Comparison of ENCODE assay signal across 22 cellular contexts in genomic region chr10:95397747-95398146, GRCh38.
DNase-seq lines count a peak whose midpoint lies in the region; ATAC-seq, FAIRE-seq and TF ChIP-seq lines count a peak whose summit lies in the region.
"Had no signal": no experiment of that assay in that cellular context is flagged by ENCODE, and none has a peak within 500 bp of the region (broad histone marks: within the 10 kb centered on the region; RNA-seq: fewer than 3 reads in every experiment).

No MANE protein-coding gene starts in this region.

- H3K36me3 ChIP-seq in left ventricle myocardium inferior: peaks cover 99% of the 10 kb centered on the region
- H3K36me3 ChIP-seq in aorta (ENCODE audit: control insufficient read depth in 1 of 2, insufficient read depth in 2 of 2, low read length in 1 of 2): peaks cover 12 to 28% of the 10 kb centered on the region in 2 donors
- H3K36me3 ChIP-seq in kidney (ENCODE audit: control insufficient read depth in 1 of 2, insufficient read depth in 2 of 2, low read length in 2 of 2): peaks cover 6 to 17% of the 10 kb centered on the region in 2 donors

- H3K27me3 ChIP-seq in left ventricle myocardium inferior (ENCODE audit: low read depth) (no peaks in the 10 kb centered on the region), aorta (ENCODE audit: control insufficient read depth in 1 of 2, insufficient read depth in 2 of 2, low read length in 1 of 2) (no peaks in the 10 kb centered on the region)
- H3K27me3 ChIP-seq: pancreas had no signal

- WGBS in aorta, 2 donors: 49 to 54% methylated on average over 3 of the region's 3 CpGs

- no peaks in the 10 kb centered on the region for H3K9me3 ChIP-seq in left ventricle myocardium inferior (replicated peaks)
- H3K9me3 ChIP-seq in aorta (ENCODE audit: control insufficient read depth, low read length): no peaks in the 10 kb centered on the region
- H3K9me3 ChIP-seq in kidney (ENCODE audit: control insufficient read depth in 1 of 2, low read length in 2 of 2): no peaks in the 10 kb centered on the region
- H3K9me3 ChIP-seq: A549, pancreas had no signal

- FAIRE-seq in kidney (lab: Jason Lieb, UNC): no peak
- FAIRE-seq: A549, pancreas had no signal

- TF ChIP-seq CTCF in left ventricle myocardium inferior (IDR thresholded peaks at IDR 0.05; ENCODE audit: borderline replicate concordance): no peak
- TF ChIP-seq CTCF in epithelial cell of esophagus (IDR thresholded peaks at IDR 0.05; ENCODE audit: insufficient read depth, low read depth, low read length, missing control alignments): no peak
- TF ChIP-seq CTCF in kidney (IDR thresholded peaks at IDR 0.05; ENCODE audit: borderline replicate concordance, extremely low read depth, insufficient read depth): no peak

- intact Hi-C loops in left ventricle myocardium inferior (cut with micrococcal nuclease) (no loop called here), Right ventricle myocardium superior (cut with DNase I) (no loop called here), aorta (cut with DNase I) (no loop called here), kidney (cut with DNase I) (no loop called here)

- H3K27ac ChIP-seq in left ventricle myocardium inferior (replicated peaks) (peak overlapping the region; percentile 97), aorta (ENCODE audit: low read depth in 1 of 2, low read length in 2 of 2) (peak overlapping the region; percentile 15 to 68), kidney (ENCODE audit: low read depth in 2 of 2, low read length in 2 of 2) (no peak overlapping the region)
- H3K27ac ChIP-seq: A549, pancreas, skin epidermis had no signal

- H3K4me1 ChIP-seq in left ventricle myocardium inferior (peaks cover 99% of the 10 kb centered on the region), aorta (ENCODE audit: control insufficient read depth in 1 of 2, insufficient read depth in 2 of 2, low read length in 2 of 2) (peaks cover 3 to 6% of the 10 kb centered on the region in 2 donors), kidney (ENCODE audit: control insufficient read depth in 1 of 2, insufficient read depth in 1 of 2, low read depth in 1 of 2, low read length in 2 of 2) (peaks cover 0 to 2% of the 10 kb centered on the region in 2 donors)

- no peak overlapping the region for H3K4me3 ChIP-seq in left ventricle myocardium inferior
- H3K4me3 ChIP-seq in epithelial cell of esophagus (ENCODE audit: low read length): no peak overlapping the region
- no peak overlapping the region for H3K4me3 ChIP-seq in aorta (ENCODE audit: low read length in 2 of 2)
- H3K4me3 ChIP-seq in kidney (ENCODE audit: low read length in 2 of 2): no peak overlapping the region
- H3K4me3 ChIP-seq: A549, GM23338, lung, pancreas, skin epidermis had no signal

- ATAC-seq in Right ventricle myocardium superior (ENCODE audit: poor library complexity) (no peak), aorta (ENCODE audit: low FRiP score) (no peak)
- ATAC-seq: A549; activated CD4-positive, CD25-positive, alpha-beta regulatory T cell treated with anti-CD3 and anti-CD28 coated beads, Interleukin-2, amount 50 U/mL, for 24 hours; activated naive CD8-positive, alpha-beta T cell treated with anti-CD3 and anti-CD28 coated beads, Interleukin-2, amount 50 U/mL, for 24 hours; GM23338; pancreas; T-helper 17 cell had no signal

- DNase-seq in left ventricle myocardium inferior: no peak
- DNase-seq in Right ventricle myocardium superior: no peak
- peak; percentile 10 for DNase-seq in RKO (ENCODE audit: low spot score)
- peak; percentile 19 for DNase-seq in epithelial cell of esophagus (ENCODE audit: low read depth)
- no peak for DNase-seq in aorta
- DNase-seq in effector CD4-positive, alpha-beta T cell: no peak
- no peak for DNase-seq in kidney
- DNase-seq in D341Med (ENCODE audit: low spot score): no peak
- DNase-seq: activated naive CD8-positive, alpha-beta T cell treated with anti-CD3 and anti-CD28 coated beads, Interleukin-2, amount 50 U/mL, for 24 hours; C1 segment of cervical spinal cord; GF-D8; NCI-H2029 treated with DMSO at 0.1 percent for 48 hours; NCI-H446 treated with DMSO at 0.1 percent for 48 hours; pancreas; SHP77 treated with DMSO at 0.1 percent for 48 hours; stimulated activated CD4-positive, alpha-beta T cell treated with anti-CD3 and anti-CD28 coated beads, Interleukin-4, amount 100 ng/mL, for 1 hour; T-helper 17 cell had no signal

- H3K9ac ChIP-seq in kidney (ENCODE audit: low read length in 2 of 2): no peak overlapping the region

Comparison
In these comparisons a context has a peak if more than half of its experiments do, and no peak if none do; other contexts are left out.
1. DNase-seq: peak in RKO (single experiment) and epithelial cell of esophagus (single experiment); none in left ventricle myocardium inferior (single experiment), Right ventricle myocardium superior (single experiment), aorta (0 of 2), effector CD4-positive, alpha-beta T cell (single experiment), kidney (single experiment) and D341Med (single experiment).
2. H3K27ac ChIP-seq: peak in left ventricle myocardium inferior (single experiment) and aorta (2 of 2); none in kidney (0 of 2).